8 cellular contexts compared by ENCODE assay signal in genomic region chr12:12927211-12928079, GRCh38. TPM values are rescaled to one million over a fixed set of nuclear protein-coding genes. Genes with fewer than 3 reads are reported as not detected.
DNase-seq lines count a peak whose midpoint lies in the region; ATAC-seq, FAIRE-seq and TF ChIP-seq lines count a peak whose summit lies in the region.

No MANE protein-coding gene starts in this region.

- DNase-seq in NCI-H748 treated with DMSO at 0.1 percent for 48 hours (lab: John Stamatoyannopoulos, UW) (peak; percentile 17), astrocyte of the spinal cord (ENCODE audit: low read depth, low spot score) (peak; percentile 46), Kasumi-1 (lab: John Stamatoyannopoulos, UW) (no peak), mesenteric fat pad (ENCODE audit: low spot score) (no peak)
- DNase-seq in stimulated activated CD4-positive, alpha-beta T cell treated with anti-CD3 and anti-CD28 coated beads, TNF-alpha, amount 100 ng/mL, for 4 hours (ENCODE audit: low read depth in 3 of 3), result peak in 2 of 3 experiments; percentile 5 to 33

- TF ChIP-seq CTCF in astrocyte of the spinal cord (IDR thresholded peaks at IDR 0.05; ENCODE audit: low read depth, low read length), result no peak

- in situ Hi-C loops in astrocyte of the spinal cord (cut with HindIII; ENCODE audit: low sequenced_read_pairs), result no loop called here

- FAIRE-seq in islet of Langerhans (lab: Jason Lieb, UNC), result peak; percentile 49

- ATAC-seq in GM21717 (IDR thresholded peaks at IDR 0.05; ENCODE audit: unreplicated experiment) (peak; percentile 72), HG02970 (IDR thresholded peaks at IDR 0.05; ENCODE audit: low FRiP score, unreplicated experiment) (no peak)

- peak overlapping the region; percentile 35 for H3K4me3 ChIP-seq in astrocyte of the spinal cord (ENCODE audit: low read depth, low read length)

RNA-seq across cellular contexts. Expression of gene GPRC5D, which starts 24.5 kb away (rescaled TPM):
- total RNA-seq in mesenteric fat pad, result not detected

RNA-seq across cellular contexts. Expression of gene GPRC5A, which starts 36.1 kb away (rescaled TPM):
- 41.5 TPM for total RNA-seq in mesenteric fat pad

Comparison
In these comparisons a context has a peak if more than half of its experiments do, and no peak if none do; other contexts are left out.
1. DNase-seq: peak in NCI-H748 treated with DMSO at 0.1 percent for 48 hours (single experiment), astrocyte of the spinal cord (single experiment) and stimulated activated CD4-positive, alpha-beta T cell treated with anti-CD3 and anti-CD28 coated beads, TNF-alpha, amount 100 ng/mL, for 4 hours (2 of 3); none in Kasumi-1 (0 of 2) and mesenteric fat pad (single experiment).